22 cellular contexts compared by ENCODE assay signal in the genomic region with DNA sequence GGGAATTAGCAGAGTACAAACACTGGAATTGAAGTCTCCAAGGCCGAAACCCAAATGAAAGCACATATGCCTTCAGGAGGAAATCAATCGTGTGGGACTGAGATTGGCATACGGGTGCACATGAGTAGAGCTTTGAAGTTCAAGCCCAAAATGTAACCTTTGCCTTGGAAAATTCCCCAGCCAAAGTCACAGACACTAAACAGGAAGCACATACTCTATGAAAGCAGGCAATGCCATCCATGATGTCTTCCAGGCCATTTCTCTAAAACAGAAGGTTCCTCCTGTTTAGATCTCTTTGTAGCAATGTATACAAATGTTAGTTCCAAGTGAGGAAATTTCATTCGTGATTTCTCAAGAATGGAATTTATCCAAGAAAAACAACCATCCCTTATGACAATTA.
"Had no signal": no experiment of that assay in that cellular context is flagged by ENCODE, and none has a peak within 500 bp of the region (broad histone marks: within the 10 kb centered on the region; RNA-seq: fewer than 3 reads in every experiment).

No MANE protein-coding gene starts in this region.

- H3K27ac Mint-ChIP-seq: IgD-negative memory B cell had no signal

- H3K27me3 ChIP-seq: SJSA1 had no signal

- H3K9me3 ChIP-seq: SJSA1 had no signal

- H3K27ac ChIP-seq: KMS-11, SJSA1, SK-N-MC had no signal

- ATAC-seq: K562 had no signal

- H3K4me3 ChIP-seq: K562, SJSA1, SK-N-MC had no signal

- H3K4me2 ChIP-seq: KMS-11 had no signal

- H3K36me3 ChIP-seq: SJSA1 had no signal

- H3K4me1 Mint-ChIP-seq: IgD-negative memory B cell had no signal

- H3K9ac ChIP-seq: KMS-11 had no signal

- DNase-seq: Kasumi-1, MV-4-11, NCI-H1048, NCI-H1105, NCI-H1417, NCI-H187, NCI-H2029, NCI-H2081 treated with DMSO at 0.1 percent for 48 hours, NCI-H2171, NCI-H226, NCI-H446, NCI-H510A treated with DMSO at 0.1 percent for 48 hours, NCI-H526, NCI-H748 treated with DMSO at 0.1 percent for 48 hours, Right ventricle myocardium superior, RPMI8226, SIG-M5 had no signal

- H3K4me3 Mint-ChIP-seq: IgD-negative memory B cell had no signal
